Comparison of ENCODE assay signal across 24 cellular contexts in genomic region chr10:127426746-127427145, GRCh38.
"Had no signal": no experiment of that assay in that cellular context is flagged by ENCODE, and none has a peak within 500 bp of the region (broad histone marks: within the 10 kb centered on the region; RNA-seq: fewer than 3 reads in every experiment).

No MANE protein-coding gene starts in this region.

- H3K4me1 Mint-ChIP-seq: activated CD4-positive, alpha-beta T cell treated with anti-CD3 and anti-CD28 coated beads, Interleukin-2, amount 10 ng/mL, durations not matched to agents 24 days and 14 days; activated naive CD4-positive, alpha-beta T cell treated with anti-CD3 and anti-CD28 coated beads, Interleukin-2, amount 10 ng/mL, durations not matched to agents 7 days and 5 days; activated naive CD8-positive, alpha-beta T cell treated with anti-CD3 and anti-CD28 coated beads, Interleukin-2, amount 50 U/mL, for 24 hours; immature natural killer cell; stimulated activated naive CD8-positive, alpha-beta T cell treated with anti-CD3 and anti-CD28 coated beads, Interleukin-15, amount 100 ng/mL, for 72 hours had no signal

- DNase-seq: activated CD4-positive, alpha-beta T cell treated with anti-CD3 and anti-CD28 coated beads, Interleukin-2, amount 10 ng/mL, durations not matched to agents 24 days and 14 days; activated CD8-positive, alpha-beta memory T cell treated with anti-CD3 and anti-CD28 coated beads, Interleukin-2, amount 50 U/mL, for 4 hours; activated CD8-positive, alpha-beta T cell treated with anti-CD3 and anti-CD28 coated beads, Interleukin-2, amount 10 ng/mL, durations not matched to agents 7 days and 5 days; activated effector memory CD4-positive, alpha-beta T cell treated with Interleukin-2 at 50 U/mL for 16 hours; activated naive CD4-positive, alpha-beta T cell treated with anti-CD3 and anti-CD28 coated beads, Interleukin-2, amount 10 ng/mL, durations not matched to agents 7 days and 5 days; activated naive CD8-positive, alpha-beta T cell treated with anti-CD3 and anti-CD28 coated beads, Interleukin-2, amount 50 U/mL, for 24 hours; activated T-cell treated with anti-CD3 and anti-CD28 coated beads, Interleukin-2, amount 50 U/mL, for 48 hours; anterior cingulate cortex; brain microvascular endothelial cell; central memory CD4-positive, alpha-beta T cell; colonic mucosa; heart right ventricle; immature natural killer cell; kidney glomerular epithelial cell; left ventricle myocardium inferior; mammary epithelial cell; midbrain; pancreas; right lobe of liver; stimulated activated CD4-positive, alpha-beta T cell treated with anti-CD3 and anti-CD28 coated beads, Interleukin-4, amount 100 ng/mL, for 1 hour; stimulated activated naive CD8-positive, alpha-beta T cell treated with anti-CD3 and anti-CD28 coated beads, Interleukin-15, amount 100 ng/mL, for 72 hours; trophoblast cell had no signal

- H3K4me3 Mint-ChIP-seq: activated CD4-positive, alpha-beta T cell treated with anti-CD3 and anti-CD28 coated beads, Interleukin-2, amount 10 ng/mL, durations not matched to agents 24 days and 14 days; activated CD8-positive, alpha-beta T cell treated with anti-CD3 and anti-CD28 coated beads, Interleukin-2, amount 10 ng/mL, durations not matched to agents 7 days and 5 days; activated naive CD4-positive, alpha-beta T cell treated with anti-CD3 and anti-CD28 coated beads, Interleukin-2, amount 10 ng/mL, durations not matched to agents 7 days and 5 days; activated naive CD8-positive, alpha-beta T cell treated with anti-CD3 and anti-CD28 coated beads, Interleukin-2, amount 50 U/mL, for 24 hours; immature natural killer cell; neural progenitor cell; stimulated activated naive CD8-positive, alpha-beta T cell treated with anti-CD3 and anti-CD28 coated beads, Interleukin-15, amount 100 ng/mL, for 72 hours had no signal

- H3K36me3 Mint-ChIP-seq: activated naive CD4-positive, alpha-beta T cell treated with anti-CD3 and anti-CD28 coated beads, Interleukin-2, amount 10 ng/mL, durations not matched to agents 7 days and 5 days; immature natural killer cell had no signal

- H3K27me3 Mint-ChIP-seq: activated CD4-positive, alpha-beta T cell treated with anti-CD3 and anti-CD28 coated beads, Interleukin-2, amount 10 ng/mL, durations not matched to agents 24 days and 14 days; activated naive CD4-positive, alpha-beta T cell treated with anti-CD3 and anti-CD28 coated beads, Interleukin-2, amount 10 ng/mL, durations not matched to agents 7 days and 5 days; activated naive CD8-positive, alpha-beta T cell treated with anti-CD3 and anti-CD28 coated beads, Interleukin-2, amount 50 U/mL, for 24 hours; stimulated activated naive CD8-positive, alpha-beta T cell treated with anti-CD3 and anti-CD28 coated beads, Interleukin-15, amount 100 ng/mL, for 72 hours had no signal

- H3K9me3 Mint-ChIP-seq: activated CD4-positive, alpha-beta T cell treated with anti-CD3 and anti-CD28 coated beads, Interleukin-2, amount 10 ng/mL, durations not matched to agents 24 days and 14 days; activated naive CD4-positive, alpha-beta T cell treated with anti-CD3 and anti-CD28 coated beads, Interleukin-2, amount 10 ng/mL, durations not matched to agents 7 days and 5 days; activated naive CD8-positive, alpha-beta T cell treated with anti-CD3 and anti-CD28 coated beads, Interleukin-2, amount 50 U/mL, for 24 hours; immature natural killer cell; stimulated activated naive CD8-positive, alpha-beta T cell treated with anti-CD3 and anti-CD28 coated beads, Interleukin-15, amount 100 ng/mL, for 72 hours had no signal

- H3K27ac Mint-ChIP-seq: activated CD4-positive, alpha-beta T cell treated with anti-CD3 and anti-CD28 coated beads, Interleukin-2, amount 10 ng/mL, durations not matched to agents 24 days and 14 days; activated CD8-positive, alpha-beta T cell treated with anti-CD3 and anti-CD28 coated beads, Interleukin-2, amount 10 ng/mL, durations not matched to agents 7 days and 5 days; activated naive CD4-positive, alpha-beta T cell treated with anti-CD3 and anti-CD28 coated beads, Interleukin-2, amount 10 ng/mL, durations not matched to agents 7 days and 5 days; activated naive CD8-positive, alpha-beta T cell treated with anti-CD3 and anti-CD28 coated beads, Interleukin-2, amount 50 U/mL, for 24 hours; immature natural killer cell; neural progenitor cell; stimulated activated naive CD8-positive, alpha-beta T cell treated with anti-CD3 and anti-CD28 coated beads, Interleukin-15, amount 100 ng/mL, for 72 hours had no signal

- ATAC-seq: activated CD8-positive, alpha-beta T cell treated with anti-CD3 and anti-CD28 coated beads, Interleukin-2, amount 10 ng/mL, durations not matched to agents 7 days and 5 days; activated naive CD8-positive, alpha-beta T cell treated with anti-CD3 and anti-CD28 coated beads, Interleukin-2, amount 50 U/mL, for 24 hours; pancreas; right lobe of liver; stimulated activated naive CD8-positive, alpha-beta T cell treated with anti-CD3 and anti-CD28 coated beads, Interleukin-15, amount 100 ng/mL, for 72 hours had no signal

- H3K4me3 ChIP-seq: colonic mucosa, heart right ventricle, left ventricle myocardium inferior, neural progenitor cell, pancreas, right lobe of liver, smooth muscle cell had no signal
